ENCODE assay signal across 15 cellular contexts in genomic region chr20:50242863-50243609, GRCh38. TPM values are rescaled to one million over a fixed set of nuclear protein-coding genes. Genes with fewer than 3 reads are reported as not detected.
DNase-seq lines count a peak whose midpoint lies in the region; FAIRE-seq and TF ChIP-seq lines count a peak whose summit lies in the region.
"Had no signal": no experiment of that assay in that cellular context is flagged by ENCODE, and none has a peak within 500 bp of the region (broad histone marks: within the 10 kb centered on the region; RNA-seq: fewer than 3 reads in every experiment).

No MANE protein-coding gene starts in this region.

- DNase-seq in NCI-H146 (lab: John Stamatoyannopoulos, UW) (peak; percentile 40), NCI-H146 treated with DMSO at 0.1 percent for 48 hours (lab: John Stamatoyannopoulos, UW; ENCODE audit: unreplicated experiment) (no peak), anterior cingulate cortex (lab: John Stamatoyannopoulos, UW) (peak in 56 of 58 donors; percentile 6 to 89 (median 68)), kidney (peak; percentile 93), suprapubic skin (ENCODE audit: low spot score in 2 of 2) (no peak), mesendoderm (no peak), NCI-H1694 (lab: John Stamatoyannopoulos, UW) (no peak)
- no peak for DNase-seq in stimulated activated CD4-positive, alpha-beta T cell treated with anti-CD3 and anti-CD28 coated beads, Interleukin-2, amount 100 ng/mL, for 48 hours
- DNase-seq: activated CD4-positive, alpha-beta T cell treated with anti-CD3 and anti-CD28 coated beads for 1 hour; activated naive CD4-positive, alpha-beta T cell; erythroblast; left lung; stimulated activated CD8-positive, alpha-beta memory T cell treated with anti-CD3 and anti-CD28 coated beads, Interleukin-4, amount 100 ng/mL, for 48 hours had no signal

- no peaks in the 10 kb centered on the region for H3K79me2 ChIP-seq in mesendoderm (ENCODE audit: control insufficient read depth, insufficient read depth, low read length)

- no peaks in the 10 kb centered on the region for H3K79me1 ChIP-seq in mesendoderm (ENCODE audit: low read length)

- H2BK120ac ChIP-seq in mesendoderm (ENCODE audit: low read depth, low read length) = no peak overlapping the region

- H3K18ac ChIP-seq in mesendoderm (ENCODE audit: low read length) = no peak overlapping the region

- H3K4me3 ChIP-seq in kidney (ENCODE audit: low read length in 2 of 2) = no peak overlapping the region
- no peak overlapping the region for H3K4me3 ChIP-seq in suprapubic skin
- no peak overlapping the region for H3K4me3 ChIP-seq in mesendoderm (ENCODE audit: low read length)
- H3K4me3 ChIP-seq: A549, left lung, right atrium auricular region had no signal

- no peak for TF ChIP-seq POLR2A in suprapubic skin (IDR thresholded peaks at IDR 0.05)

- no peak overlapping the region for H2BK15ac ChIP-seq in mesendoderm (replicated peaks; ENCODE audit: low read depth)

- H3K9ac ChIP-seq in kidney (ENCODE audit: low read length in 2 of 2) = no peak overlapping the region
- H3K9ac ChIP-seq in mesendoderm (ENCODE audit: low read length) = no peak overlapping the region

- H2AK5ac ChIP-seq in mesendoderm (ENCODE audit: low read length) = no peak overlapping the region

- TF ChIP-seq CTCF in kidney (IDR thresholded peaks at IDR 0.05; ENCODE audit: borderline replicate concordance, extremely low read depth, insufficient read depth) (no peak), suprapubic skin (IDR thresholded peaks at IDR 0.05) (no peak)

- no peaks in the 10 kb centered on the region for H3K27me3 ChIP-seq in suprapubic skin
- H3K27me3 ChIP-seq in mesendoderm (ENCODE audit: insufficient read depth, low read length, poor library complexity) = no peaks in the 10 kb centered on the region
- H3K27me3 ChIP-seq: left lung, right atrium auricular region had no signal

- H3K23ac ChIP-seq in mesendoderm (ENCODE audit: low read length) = no peak overlapping the region

- H3K4ac ChIP-seq in mesendoderm (ENCODE audit: low read depth, low read length) = no peak overlapping the region

- H3K4me2 ChIP-seq in mesendoderm (ENCODE audit: low read length) = no peak overlapping the region
- H3K4me2 ChIP-seq: A549 had no signal

- TF ChIP-seq EP300 in suprapubic skin (IDR thresholded peaks at IDR 0.05) = no peak

- H3K56ac ChIP-seq in mesendoderm (ENCODE audit: low read length) = no peak overlapping the region

- H3K4me1 ChIP-seq in kidney (ENCODE audit: control insufficient read depth in 1 of 2, insufficient read depth in 1 of 2, low read depth in 1 of 2, low read length in 2 of 2) (no peaks in the 10 kb centered on the region), suprapubic skin (peaks cover 64% of the 10 kb centered on the region), mesendoderm (ENCODE audit: control insufficient read depth, low read depth, low read length) (no peaks in the 10 kb centered on the region)
- H3K4me1 ChIP-seq: right atrium auricular region had no signal

- H3K9me3 ChIP-seq in kidney (ENCODE audit: control insufficient read depth in 1 of 2, low read length in 2 of 2) = no peaks in the 10 kb centered on the region
- H3K9me3 ChIP-seq in suprapubic skin = no peaks in the 10 kb centered on the region
- H3K9me3 ChIP-seq: A549, left lung, right atrium auricular region had no signal

- no peak overlapping the region for H4K5ac ChIP-seq in mesendoderm (ENCODE audit: low read length)

- WGBS in suprapubic skin = 73% methylated on average over 8 of the region's 27 CpGs
- no CpG with 5 or more reads among the region's 27 CpGs for WGBS in mesendoderm (ENCODE audit: extremely low coverage, insufficient coverage, low lambda C conversion rate)

- FAIRE-seq in kidney (lab: Jason Lieb, UNC) = no peak
- FAIRE-seq: A549 had no signal

- intact Hi-C loops in kidney (cut with DNase I) = no loop called here

- H3K27ac ChIP-seq in kidney (ENCODE audit: low read depth in 2 of 2, low read length in 2 of 2) (no peak overlapping the region), suprapubic skin (peak overlapping the region; percentile 87), mesendoderm (ENCODE audit: low read depth, low read length) (no peak overlapping the region)
- H3K27ac ChIP-seq: left lung, right atrium auricular region had no signal

- no peak overlapping the region for H2BK5ac ChIP-seq in mesendoderm (ENCODE audit: low read length)

- H3K36me3 ChIP-seq in kidney (ENCODE audit: control insufficient read depth in 1 of 2, insufficient read depth in 2 of 2, low read length in 2 of 2) = no peaks in the 10 kb centered on the region
- no peaks in the 10 kb centered on the region for H3K36me3 ChIP-seq in suprapubic skin
- H3K36me3 ChIP-seq in mesendoderm (ENCODE audit: control insufficient read depth, insufficient read depth, low read length) = no peaks in the 10 kb centered on the region
- H3K36me3 ChIP-seq: left lung, right atrium auricular region had no signal

- no peak overlapping the region for H4K8ac ChIP-seq in mesendoderm (ENCODE audit: low read depth, low read length)

RNA-seq across cellular contexts. Expression of gene CEBPB, which starts 52.4 kb away (rescaled TPM):
- total RNA-seq in kidney (81.4 TPM), suprapubic skin (10 to 100 TPM; 43.2 to 83.9 (median 69.2) TPM)
- polyA plus RNA-seq in kidney (ENCODE audit: insufficient read depth, low read depth, low replicate concordance) = 33.6 TPM
- polyA plus RNA-seq in mesendoderm (2013, experiment 1 of 2) = 22.5 TPM
- polyA plus RNA-seq in mesendoderm (2013, experiment 2 of 2) = 22.8 TPM

Comparison
In these comparisons a context has a peak if more than half of its experiments do, and no peak if none do; other contexts are left out.
1. DNase-seq: peak in NCI-H146 (single experiment), anterior cingulate cortex (56 of 58) and kidney (single experiment); none in NCI-H146 treated with DMSO at 0.1 percent for 48 hours (single experiment), suprapubic skin (0 of 2), stimulated activated CD4-positive, alpha-beta T cell treated with anti-CD3 and anti-CD28 coated beads, Interleukin-2, amount 100 ng/mL, for 48 hours (0 of 2), mesendoderm (single experiment) and NCI-H1694 (single experiment).